Comparison of ENCODE assay signal across 9 cellular contexts in the genomic region with DNA sequence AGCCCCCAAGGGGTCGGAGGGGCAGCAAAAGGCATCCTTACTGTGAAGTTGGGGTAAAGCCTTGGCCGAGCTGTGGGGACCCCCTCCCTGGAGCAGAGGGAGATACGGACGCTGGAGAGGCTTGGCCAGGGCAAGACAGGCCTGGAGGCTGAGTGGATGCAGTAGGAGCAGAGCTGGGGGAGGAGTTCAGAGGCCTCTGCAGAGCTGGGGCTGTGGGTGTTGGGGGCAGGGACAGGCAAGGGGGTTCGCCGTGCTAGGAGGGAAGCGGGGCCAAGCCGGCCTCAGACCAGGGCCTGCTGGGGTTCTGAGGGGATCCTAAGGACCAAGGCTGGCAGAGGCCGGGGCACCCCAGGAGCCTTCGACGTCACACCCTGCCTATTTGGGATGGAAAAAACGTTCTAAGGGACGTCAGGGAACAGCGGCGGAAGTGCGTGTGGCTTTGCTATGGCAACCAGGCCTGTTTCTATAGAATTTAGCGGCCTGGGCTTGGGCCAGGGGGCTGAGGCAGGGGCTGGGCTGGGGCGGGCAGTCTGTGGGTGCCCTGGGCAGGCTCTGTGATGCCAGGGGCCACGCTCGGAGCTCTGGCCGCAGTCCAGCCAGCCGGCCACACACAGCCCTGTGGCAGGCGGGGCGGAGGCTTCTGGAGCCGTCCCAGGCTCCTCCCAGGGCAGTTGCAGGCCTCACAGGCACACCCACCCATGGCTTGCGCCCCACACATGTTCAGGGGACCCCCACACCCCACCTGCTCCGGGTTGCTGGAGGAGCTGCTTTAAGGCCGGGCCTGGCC. TPM values are rescaled to one million over a fixed set of nuclear protein-coding genes. Genes with fewer than 3 reads are reported as not detected.
DNase-seq lines count a peak whose midpoint lies in the region; ATAC-seq, FAIRE-seq and TF ChIP-seq lines count a peak whose summit lies in the region.
"Had no signal": no experiment of that assay in that cellular context is flagged by ENCODE, and none has a peak within 500 bp of the region (broad histone marks: within the 10 kb centered on the region; RNA-seq: fewer than 3 reads in every experiment).

No MANE protein-coding gene starts in this region.

- peak overlapping the region; percentile 82 to 95 (median 90) for H3K9ac ChIP-seq in BLaER1 treated with 17β-estradiol and CSF1 and Interleukin-3, amounts not matched to agents 10 nM and 100 nM

- H3K9me3 Mint-ChIP-seq in WTC11 (no peaks in the 10 kb centered on the region), progenitor cell of endocrine pancreas (ENCODE audit: low read depth) (no peaks in the 10 kb centered on the region)
- H3K9me3 Mint-ChIP-seq: T-helper 1 cell treated with Interleukin-12 subunit alpha and Interleukin-12 subunit beta and Interleukin-4 antibody, amounts not matched to agents 30 μg/mL and 1 μg/mL, for 36 hours had no signal

- DNase-seq in WTC11 (ENCODE audit: low spot score) (no peak), frontal cortex (ENCODE audit: low spot score in 2 of 2) (peak; percentile 61 to 71), progenitor cell of endocrine pancreas (ENCODE audit: low spot score, unreplicated experiment) (no peak), mesenteric fat pad (ENCODE audit: low spot score) (no peak), NCI-H524 treated with DMSO at 0.1 percent for 48 hours (lab: John Stamatoyannopoulos, UW) (no peak)

- peak overlapping the region; percentile 99 to 100 (median 100) for H3K4me2 ChIP-seq in BLaER1 treated with 17β-estradiol and CSF1 and Interleukin-3, amounts not matched to agents 10 nM and 100 nM

- H3K27me3 Mint-ChIP-seq in WTC11 (ENCODE audit: low read depth), result no peaks in the 10 kb centered on the region; the same call in 1 of the 2 replicates
- H3K27me3 Mint-ChIP-seq in progenitor cell of endocrine pancreas, result no peaks in the 10 kb centered on the region

- TF ChIP-seq CTCF in WTC11 (IDR thresholded peaks at IDR 0.05) (no peak), progenitor cell of endocrine pancreas (IDR thresholded peaks at IDR 0.05; ENCODE audit: unreplicated experiment) (no peak)

- no peak for ATAC-seq in WTC11
- no peak for ATAC-seq in HG02870 (IDR thresholded peaks at IDR 0.05; ENCODE audit: unreplicated experiment)
- ATAC-seq in GM21529 (IDR thresholded peaks at IDR 0.05; ENCODE audit: unreplicated experiment), result no peak

- H3K4me1 ChIP-seq in BLaER1 treated with 17β-estradiol and CSF1 and Interleukin-3, amounts not matched to agents 10 nM and 100 nM, result peaks cover 54 to 66% (median 61%) of the 10 kb centered on the region in 10 experiments

- peak overlapping the region; percentile 84 for H3K27ac Mint-ChIP-seq in WTC11
- H3K27ac Mint-ChIP-seq in progenitor cell of endocrine pancreas, result peak overlapping the region; percentile 37
- H3K27ac Mint-ChIP-seq: T-helper 1 cell treated with Interleukin-12 subunit alpha and Interleukin-12 subunit beta and Interleukin-4 antibody, amounts not matched to agents 30 μg/mL and 1 μg/mL, for 36 hours had no signal

- peaks cover 9 to 47% (median 34%) of the 10 kb centered on the region in 11 experiments for H3K36me3 ChIP-seq in BLaER1 treated with 17β-estradiol and CSF1 and Interleukin-3, amounts not matched to agents 10 nM and 100 nM

- no peaks in the 10 kb centered on the region for H3K27me3 ChIP-seq in BLaER1 treated with 17β-estradiol and CSF1 and Interleukin-3, amounts not matched to agents 10 nM and 100 nM

- no peak overlapping the region for H3K4me3 Mint-ChIP-seq in WTC11
- H3K4me3 Mint-ChIP-seq in progenitor cell of endocrine pancreas (ENCODE audit: low read depth), result no peak overlapping the region
- H3K4me3 Mint-ChIP-seq: T-helper 1 cell treated with Interleukin-12 subunit alpha and Interleukin-12 subunit beta and Interleukin-4 antibody, amounts not matched to agents 30 μg/mL and 1 μg/mL, for 36 hours had no signal

- no peak for FAIRE-seq in frontal cortex (lab: Jason Lieb, UNC)

- H3K27ac ChIP-seq in BLaER1 treated with 17β-estradiol and CSF1 and Interleukin-3, amounts not matched to agents 10 nM and 100 nM, result peak overlapping the region; percentile 76 to 91 (median 86)

- H4K20me1 ChIP-seq in BLaER1 treated with 17β-estradiol and CSF1 and Interleukin-3, amounts not matched to agents 10 nM and 100 nM, result peaks cover 81 to 91% (median 82%) of the 10 kb centered on the region in 11 experiments

- peak overlapping the region; percentile 40 to 97 (median 80) for H3K4me3 ChIP-seq in BLaER1 treated with 17β-estradiol and CSF1 and Interleukin-3, amounts not matched to agents 10 nM and 100 nM

- CTCF ChIA-PET in WTC11 (lab: Charles Lee), result interaction anchor here (1.6 kb wide), 1 partner anchor 19 kb away, joined by 4 read pairs; no protein-coding TSS in a partner anchor

- H3K4me1 Mint-ChIP-seq in WTC11, result peaks cover 26% of the 10 kb centered on the region
- H3K4me1 Mint-ChIP-seq in progenitor cell of endocrine pancreas (ENCODE audit: low read depth), result peaks cover 25% of the 10 kb centered on the region

- POLR2A ChIA-PET in WTC11 (lab: Charles Lee), result interaction anchor here (0.6 kb wide), 2 partner anchors 9 to 175 kb away, joined by 3 to 4 read pairs; a partner anchor contains a TSS

- peaks cover 15% of the 10 kb centered on the region for H3K36me3 Mint-ChIP-seq in WTC11
- no peaks in the 10 kb centered on the region for H3K36me3 Mint-ChIP-seq in progenitor cell of endocrine pancreas (ENCODE audit: insufficient read depth)

- H3K9me3 ChIP-seq in BLaER1 treated with 17β-estradiol and CSF1 and Interleukin-3, amounts not matched to agents 10 nM and 100 nM (replicated peaks in 1 of 11), result peaks cover 0 to 13% (median 11%) of the 10 kb centered on the region in 11 experiments; a peak in 15 of 22 replicates

TF ChIP-seq in WTC11, 78 proteins besides CTCF, POLR2A, EP300 and RAD21 (continues in another document):
- no peak for TF ChIP-seq ZNF232 (CRISPR knock-in tag; IDR thresholded peaks at IDR 0.05)
- TF ChIP-seq EMX1 (CRISPR knock-in tag; IDR thresholded peaks at IDR 0.05), result no peak
- TF ChIP-seq GABPB1 (CRISPR knock-in tag; IDR thresholded peaks at IDR 0.05), result no peak
- no peak for TF ChIP-seq GTF2I (CRISPR knock-in tag; conservative IDR thresholded peaks at IDR 0.05)
- TF ChIP-seq, protein P1, sequence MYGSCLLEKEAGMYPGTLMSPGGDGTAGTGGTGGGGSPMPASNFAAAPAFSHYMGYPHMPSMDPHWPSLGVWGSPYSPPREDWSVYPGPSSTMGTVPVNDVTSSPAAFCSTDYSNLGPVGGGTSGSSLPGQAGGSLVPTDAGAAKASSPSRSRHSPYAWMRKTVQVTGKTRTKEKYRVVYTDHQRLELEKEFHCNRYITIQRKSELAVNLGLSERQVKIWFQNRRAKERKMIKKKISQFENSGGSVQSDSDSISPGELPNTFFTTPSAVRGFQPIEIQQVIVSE (CRISPR knock-in tag; IDR thresholded peaks at IDR 0.05; ENCODE audit: borderline replicate concordance), result no peak
- TF ChIP-seq FOXP1 (CRISPR knock-in tag; IDR thresholded peaks at IDR 0.05; ENCODE audit: borderline replicate concordance), result no peak
- no peak for TF ChIP-seq RELA (CRISPR knock-in tag; IDR thresholded peaks at IDR 0.05; ENCODE audit: borderline replicate concordance)
- TF ChIP-seq, protein P2, sequence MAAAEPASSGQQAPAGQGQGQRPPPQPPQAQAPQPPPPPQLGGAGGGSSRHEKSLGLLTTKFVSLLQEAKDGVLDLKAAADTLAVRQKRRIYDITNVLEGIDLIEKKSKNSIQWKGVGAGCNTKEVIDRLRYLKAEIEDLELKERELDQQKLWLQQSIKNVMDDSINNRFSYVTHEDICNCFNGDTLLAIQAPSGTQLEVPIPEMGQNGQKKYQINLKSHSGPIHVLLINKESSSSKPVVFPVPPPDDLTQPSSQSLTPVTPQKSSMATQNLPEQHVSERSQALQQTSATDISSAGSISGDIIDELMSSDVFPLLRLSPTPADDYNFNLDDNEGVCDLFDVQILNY (CRISPR knock-in tag; IDR thresholded peaks at IDR 0.05), result no peak
- no peak for TF ChIP-seq SMAD4 (CRISPR knock-in tag; IDR thresholded peaks at IDR 0.05)
- no peak for TF ChIP-seq ZNF263 (CRISPR knock-in tag; IDR thresholded peaks at IDR 0.05; ENCODE audit: low read depth)
- TF ChIP-seq ESRRA (CRISPR knock-in tag; IDR thresholded peaks at IDR 0.05; ENCODE audit: borderline replicate concordance), result no peak
- no peak for TF ChIP-seq ATF1 (CRISPR knock-in tag; IDR thresholded peaks at IDR 0.05)
- no peak for TF ChIP-seq HMGA2 (CRISPR knock-in tag; IDR thresholded peaks at IDR 0.05)
- TF ChIP-seq, protein P3, sequence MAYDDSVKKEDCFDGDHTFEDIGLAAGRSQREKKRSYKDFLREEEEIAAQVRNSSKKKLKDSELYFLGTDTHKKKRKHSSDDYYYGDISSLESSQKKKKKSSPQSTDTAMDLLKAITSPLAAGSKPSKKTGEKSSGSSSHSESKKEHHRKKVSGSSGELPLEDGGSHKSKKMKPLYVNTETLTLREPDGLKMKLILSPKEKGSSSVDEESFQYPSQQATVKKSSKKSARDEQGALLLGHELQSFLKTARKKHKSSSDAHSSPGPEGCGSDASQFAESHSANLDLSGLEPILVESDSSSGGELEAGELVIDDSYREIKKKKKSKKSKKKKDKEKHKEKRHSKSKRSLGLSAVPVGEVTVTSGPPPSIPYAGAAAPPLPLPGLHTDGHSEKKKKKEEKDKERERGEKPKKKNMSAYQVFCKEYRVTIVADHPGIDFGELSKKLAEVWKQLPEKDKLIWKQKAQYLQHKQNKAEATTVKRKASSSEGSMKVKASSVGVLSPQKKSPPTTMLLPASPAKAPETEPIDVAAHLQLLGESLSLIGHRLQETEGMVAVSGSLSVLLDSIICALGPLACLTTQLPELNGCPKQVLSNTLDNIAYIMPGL (CRISPR knock-in tag; IDR thresholded peaks at IDR 0.05), result no peak
- no peak for TF ChIP-seq CREB1 (CRISPR knock-in tag; IDR thresholded peaks at IDR 0.05)
- TF ChIP-seq SMAD3 (CRISPR knock-in tag; IDR thresholded peaks at IDR 0.05; ENCODE audit: borderline replicate concordance), result no peak
- no peak for TF ChIP-seq KAT7 (CRISPR knock-in tag; IDR thresholded peaks at IDR 0.05; ENCODE audit: borderline replicate concordance)

RNA-seq across cellular contexts. Expression of a gene that starts 3.7 kb away (rescaled TPM):
- 148 to 159 TPM (median 152 TPM) in 3 replicates for total RNA-seq in WTC11 (2021)
- 25.7 TPM for total RNA-seq in frontal cortex
- 79.6 and 85.2 TPM in 2 replicates for total RNA-seq in progenitor cell of endocrine pancreas
- 63.5 TPM for total RNA-seq in mesenteric fat pad

RNA-seq across cellular contexts. Expression of a gene that starts 10.8 kb away (rescaled TPM):
- total RNA-seq in WTC11 (2021), result 6.2 to 7.3 TPM (median 6.9 TPM) in 3 replicates
- 4.1 TPM for total RNA-seq in frontal cortex
- 20.4 and 23.3 TPM in 2 replicates for total RNA-seq in progenitor cell of endocrine pancreas
- total RNA-seq in mesenteric fat pad, result not detected

RNA-seq across cellular contexts. Expression of a gene that starts 23.5 kb away (rescaled TPM):
- total RNA-seq in WTC11 (2021), result 96.8 to 102 TPM (median 98.9 TPM) in 3 replicates
- total RNA-seq in frontal cortex, result 58.3 TPM
- 96.2 and 97.8 TPM in 2 replicates for total RNA-seq in progenitor cell of endocrine pancreas
- 99.4 TPM for total RNA-seq in mesenteric fat pad

RNA-seq across cellular contexts. Expression of a gene that starts 37.2 kb away (rescaled TPM):
- total RNA-seq in WTC11 (2021) (9.4 to 15.7 TPM (median 11.3 TPM) in 3 replicates), frontal cortex (15.9 TPM), progenitor cell of endocrine pancreas (12.7 and 13.1 TPM in 2 replicates), mesenteric fat pad (0.06 TPM)

RNA-seq across cellular contexts. Expression of a gene that starts 46.0 kb away (rescaled TPM):
- total RNA-seq in WTC11 (2021) (71.6 to 76.1 TPM (median 75.9 TPM) in 3 replicates), frontal cortex (6.9 TPM), progenitor cell of endocrine pancreas (51.5 TPM in 2 replicates), mesenteric fat pad (21.9 TPM)

Comparison
In these comparisons a context has a peak if more than half of its experiments do, and no peak if none do; other contexts are left out.
1. DNase-seq: peak in frontal cortex (2 of 2); none in WTC11 (single experiment), progenitor cell of endocrine pancreas (single experiment), mesenteric fat pad (single experiment) and NCI-H524 treated with DMSO at 0.1 percent for 48 hours (single experiment).